31 cellular contexts compared by ENCODE assay signal in the genomic region with DNA sequence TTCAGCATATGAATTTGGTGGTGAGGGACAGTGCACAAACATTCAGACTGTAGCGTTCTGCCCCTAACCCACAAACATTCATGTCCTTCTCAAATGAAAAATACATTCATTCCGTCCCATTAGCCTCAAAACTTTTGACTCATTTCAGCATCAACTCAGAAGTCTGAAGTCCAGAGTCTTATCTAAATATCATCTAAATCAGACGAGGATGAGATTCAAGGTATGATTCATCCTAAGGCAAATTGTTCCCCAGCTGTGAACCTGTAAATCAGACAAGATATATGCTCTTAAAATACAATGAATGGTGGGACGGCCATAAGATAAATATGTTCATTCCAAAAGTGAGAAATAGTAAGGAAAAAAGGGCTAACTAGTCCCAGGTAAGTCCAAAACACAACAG.
"Had no signal": no experiment of that assay in that cellular context is flagged by ENCODE, and none has a peak within 500 bp of the region (broad histone marks: within the 10 kb centered on the region; RNA-seq: fewer than 3 reads in every experiment).

No MANE protein-coding gene starts in this region.

- H3K9me3 Mint-ChIP-seq: activated CD4-positive, alpha-beta T cell treated with anti-CD3 and anti-CD28 coated beads, Interleukin-2, amount 10 ng/mL, durations not matched to agents 7 days and 5 days; activated naive CD4-positive, alpha-beta T cell treated with anti-CD3 and anti-CD28 coated beads, Interleukin-2, amount 50 U/mL, for 24 hours; activated naive CD8-positive, alpha-beta T cell treated with anti-CD3 and anti-CD28 coated beads for 36 hours had no signal

- ATAC-seq: activated naive CD8-positive, alpha-beta T cell treated with anti-CD3 and anti-CD28 coated beads, Interleukin-2, amount 50 U/mL, for 24 hours; activated T-cell treated with anti-CD3 and anti-CD28 coated beads, Interleukin-2, amount 50 U/mL, for 4 hours; activated T-helper 17 cell treated with anti-CD3 and anti-CD28 coated beads, Interleukin-2, amount 50 U/mL, for 72 hours; body of pancreas; effector memory CD8-positive, alpha-beta T cell; foreskin keratinocyte; gastrocnemius medialis; heart left ventricle; T-helper 17 cell had no signal

- DNase-seq: activated CD4-positive, alpha-beta memory T cell treated with anti-CD3 and anti-CD28 coated beads, Interleukin-2, amount 10 ng/mL, durations not matched to agents 7 days and 5 days; activated CD4-positive, alpha-beta T cell treated with anti-CD3 and anti-CD28 coated beads for 4 hours; activated CD4-positive, alpha-beta T cell treated with anti-CD3 and anti-CD28 coated beads, Interleukin-2, amount 10 ng/mL, durations not matched to agents 7 days and 5 days; activated CD4-positive, alpha-beta T cell treated with anti-CD3 and anti-CD28 coated beads, Interleukin-2, amount 50 U/mL, for 4 hours; activated CD4-positive, CD25-positive, alpha-beta regulatory T cell; activated CD4-positive, CD25-positive, alpha-beta regulatory T cell treated with anti-CD3 and anti-CD28 coated beads, Interleukin-2, amount 50 U/mL, for 72 hours; activated effector memory CD4-positive, alpha-beta T cell treated with Interleukin-2 at 50 U/mL for 16 hours; activated naive CD4-positive, alpha-beta T cell treated with anti-CD3 and anti-CD28 coated beads for 36 hours; activated naive CD8-positive, alpha-beta T cell treated with anti-CD3 and anti-CD28 coated beads for 36 hours; activated naive CD8-positive, alpha-beta T cell treated with anti-CD3 and anti-CD28 coated beads, Interleukin-2, amount 50 U/mL, for 24 hours; activated T-cell treated with anti-CD3 and anti-CD28 coated beads, Interleukin-2, amount 50 U/mL, for 4 hours; adrenal gland; body of pancreas; caudate nucleus; cortex of kidney; dermis blood vessel endothelial cell; effector CD4-positive, alpha-beta T cell; effector memory CD8-positive, alpha-beta T cell; erythroblast; foreskin keratinocyte; gastrocnemius medialis; glutamatergic neuron; heart left ventricle; T-helper 1 cell; T-helper 17 cell; T1000 had no signal

- H3K4me3 ChIP-seq: adrenal gland, ascending aorta, body of pancreas, esophagus muscularis mucosa, gastrocnemius medialis, heart left ventricle had no signal

- H3K27ac ChIP-seq: adrenal gland, ascending aorta, body of pancreas, esophagus muscularis mucosa, foreskin keratinocyte, gastrocnemius medialis, heart left ventricle had no signal

- H3K4me1 ChIP-seq: adrenal gland, ascending aorta, body of pancreas, foreskin keratinocyte, gastrocnemius medialis, heart left ventricle had no signal

- H3K4me3 Mint-ChIP-seq: activated CD4-positive, alpha-beta memory T cell treated with anti-CD3 and anti-CD28 coated beads, Interleukin-2, amount 10 ng/mL, durations not matched to agents 7 days and 5 days; activated CD4-positive, alpha-beta T cell treated with anti-CD3 and anti-CD28 coated beads, Interleukin-2, amount 10 ng/mL, durations not matched to agents 7 days and 5 days; activated naive CD4-positive, alpha-beta T cell treated with anti-CD3 and anti-CD28 coated beads for 36 hours; activated naive CD4-positive, alpha-beta T cell treated with anti-CD3 and anti-CD28 coated beads, Interleukin-2, amount 50 U/mL, for 24 hours; activated naive CD8-positive, alpha-beta T cell treated with anti-CD3 and anti-CD28 coated beads for 36 hours; activated naive CD8-positive, alpha-beta T cell treated with anti-CD3 and anti-CD28 coated beads, Interleukin-2, amount 50 U/mL, for 24 hours; activated T-cell treated with anti-CD3 and anti-CD28 coated beads, Interleukin-2, amount 50 U/mL, for 4 hours; activated T-helper 17 cell treated with anti-CD3 and anti-CD28 coated beads, Interleukin-2, amount 50 U/mL, for 72 hours; effector memory CD8-positive, alpha-beta T cell; T-helper 17 cell; T-helper 2 cell treated with Interferon-gamma antibody and Interleukin-4, amounts not matched to agents 5 μg/mL and 100 μg/mL, for 36 hours had no signal

- H3K27me3 ChIP-seq: adrenal gland, ascending aorta, body of pancreas, esophagus muscularis mucosa, foreskin keratinocyte, gastrocnemius medialis, heart left ventricle had no signal

- H3K36me3 ChIP-seq: adrenal gland, ascending aorta, esophagus muscularis mucosa, gastrocnemius medialis, heart left ventricle had no signal

- H3K4me1 Mint-ChIP-seq: activated CD4-positive, alpha-beta memory T cell treated with anti-CD3 and anti-CD28 coated beads, Interleukin-2, amount 10 ng/mL, durations not matched to agents 7 days and 5 days; activated CD4-positive, alpha-beta T cell treated with anti-CD3 and anti-CD28 coated beads, Interleukin-2, amount 10 ng/mL, durations not matched to agents 7 days and 5 days; activated naive CD4-positive, alpha-beta T cell treated with anti-CD3 and anti-CD28 coated beads, Interleukin-2, amount 50 U/mL, for 24 hours; activated naive CD8-positive, alpha-beta T cell treated with anti-CD3 and anti-CD28 coated beads for 36 hours; activated naive CD8-positive, alpha-beta T cell treated with anti-CD3 and anti-CD28 coated beads, Interleukin-2, amount 50 U/mL, for 24 hours; activated T-helper 17 cell treated with anti-CD3 and anti-CD28 coated beads, Interleukin-2, amount 50 U/mL, for 72 hours; T-helper 17 cell had no signal

- H3K9me3 ChIP-seq: adrenal gland, ascending aorta, body of pancreas, esophagus muscularis mucosa, gastrocnemius medialis had no signal

- H3K36me3 Mint-ChIP-seq: activated naive CD4-positive, alpha-beta T cell treated with anti-CD3 and anti-CD28 coated beads, Interleukin-2, amount 50 U/mL, for 24 hours; activated naive CD8-positive, alpha-beta T cell treated with anti-CD3 and anti-CD28 coated beads for 36 hours had no signal

- H3K27ac Mint-ChIP-seq: activated CD4-positive, alpha-beta memory T cell treated with anti-CD3 and anti-CD28 coated beads, Interleukin-2, amount 10 ng/mL, durations not matched to agents 7 days and 5 days; activated CD4-positive, alpha-beta T cell treated with anti-CD3 and anti-CD28 coated beads, Interleukin-2, amount 10 ng/mL, durations not matched to agents 7 days and 5 days; activated naive CD4-positive, alpha-beta T cell treated with anti-CD3 and anti-CD28 coated beads for 36 hours; activated naive CD4-positive, alpha-beta T cell treated with anti-CD3 and anti-CD28 coated beads, Interleukin-2, amount 50 U/mL, for 24 hours; activated naive CD8-positive, alpha-beta T cell treated with anti-CD3 and anti-CD28 coated beads for 36 hours; activated naive CD8-positive, alpha-beta T cell treated with anti-CD3 and anti-CD28 coated beads, Interleukin-2, amount 50 U/mL, for 24 hours; activated T-helper 17 cell treated with anti-CD3 and anti-CD28 coated beads, Interleukin-2, amount 50 U/mL, for 72 hours; effector memory CD8-positive, alpha-beta T cell; T-helper 17 cell; T-helper 2 cell treated with Interferon-gamma antibody and Interleukin-4, amounts not matched to agents 5 μg/mL and 100 μg/mL, for 36 hours had no signal

- H3K27me3 Mint-ChIP-seq: activated CD4-positive, alpha-beta memory T cell treated with anti-CD3 and anti-CD28 coated beads, Interleukin-2, amount 10 ng/mL, durations not matched to agents 7 days and 5 days; activated CD4-positive, alpha-beta T cell treated with anti-CD3 and anti-CD28 coated beads, Interleukin-2, amount 10 ng/mL, durations not matched to agents 7 days and 5 days; activated naive CD4-positive, alpha-beta T cell treated with anti-CD3 and anti-CD28 coated beads, Interleukin-2, amount 50 U/mL, for 24 hours; activated naive CD8-positive, alpha-beta T cell treated with anti-CD3 and anti-CD28 coated beads for 36 hours; activated naive CD8-positive, alpha-beta T cell treated with anti-CD3 and anti-CD28 coated beads, Interleukin-2, amount 50 U/mL, for 24 hours; activated T-helper 17 cell treated with anti-CD3 and anti-CD28 coated beads, Interleukin-2, amount 50 U/mL, for 72 hours; effector memory CD8-positive, alpha-beta T cell; T-helper 17 cell had no signal
